Comparison of ENCODE assay signal across 1 cellular context in the genomic region with DNA sequence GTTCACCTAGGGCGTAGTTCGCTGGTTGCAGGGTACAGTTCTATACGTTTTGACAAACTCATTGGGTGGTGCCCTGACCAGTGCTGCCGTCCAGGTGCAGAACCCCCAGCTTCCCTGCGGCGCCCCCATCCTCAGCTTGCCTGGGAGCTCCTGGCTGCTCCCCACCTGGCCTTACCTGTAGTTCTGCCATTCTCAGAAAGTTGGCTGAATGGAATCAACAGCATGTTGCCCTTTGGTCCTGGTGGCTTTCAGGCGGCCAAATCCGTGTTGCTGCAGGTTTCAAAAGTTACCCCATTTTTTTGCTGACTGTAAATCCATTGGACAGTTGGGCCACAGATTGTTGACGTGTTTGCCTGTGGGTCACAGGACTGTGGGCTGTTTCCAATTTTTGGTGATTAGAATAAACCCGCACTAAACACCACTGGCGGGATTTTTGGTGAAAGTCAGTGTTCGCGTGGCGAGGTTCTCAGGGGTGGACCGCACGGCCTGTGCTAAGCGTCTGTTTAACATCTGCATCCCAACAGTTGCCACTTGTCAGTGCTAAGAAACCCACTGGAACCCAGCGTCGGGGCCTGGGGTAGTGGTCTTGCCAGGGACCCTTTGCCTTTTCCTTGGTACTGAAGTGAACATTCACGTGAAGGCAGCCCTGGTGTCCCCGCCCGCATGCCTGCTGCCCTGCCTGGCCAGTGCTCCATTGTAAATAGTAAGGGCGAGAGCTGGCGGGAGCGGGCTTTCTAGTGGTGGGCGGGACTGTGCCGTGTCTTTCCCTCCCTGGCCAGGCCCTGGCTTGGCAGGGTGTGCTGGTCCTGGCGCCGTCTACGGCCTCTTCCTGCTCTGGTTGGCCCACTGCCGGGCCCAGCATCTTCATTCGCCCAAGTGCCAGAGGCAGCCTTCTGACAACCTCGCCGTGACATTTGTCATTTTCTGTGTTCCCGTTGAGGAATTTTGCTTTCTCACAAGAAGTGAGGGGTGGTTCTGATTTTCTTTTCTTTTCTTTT.
TF ChIP-seq lines count a peak whose summit lies in the region.

No MANE protein-coding gene starts in this region.

TF ChIP-seq in HepG2, 621 proteins besides CTCF, POLR2A, EP300 and RAD21 (continued from another document and continues in another):
- TF ChIP-seq, protein P1, sequence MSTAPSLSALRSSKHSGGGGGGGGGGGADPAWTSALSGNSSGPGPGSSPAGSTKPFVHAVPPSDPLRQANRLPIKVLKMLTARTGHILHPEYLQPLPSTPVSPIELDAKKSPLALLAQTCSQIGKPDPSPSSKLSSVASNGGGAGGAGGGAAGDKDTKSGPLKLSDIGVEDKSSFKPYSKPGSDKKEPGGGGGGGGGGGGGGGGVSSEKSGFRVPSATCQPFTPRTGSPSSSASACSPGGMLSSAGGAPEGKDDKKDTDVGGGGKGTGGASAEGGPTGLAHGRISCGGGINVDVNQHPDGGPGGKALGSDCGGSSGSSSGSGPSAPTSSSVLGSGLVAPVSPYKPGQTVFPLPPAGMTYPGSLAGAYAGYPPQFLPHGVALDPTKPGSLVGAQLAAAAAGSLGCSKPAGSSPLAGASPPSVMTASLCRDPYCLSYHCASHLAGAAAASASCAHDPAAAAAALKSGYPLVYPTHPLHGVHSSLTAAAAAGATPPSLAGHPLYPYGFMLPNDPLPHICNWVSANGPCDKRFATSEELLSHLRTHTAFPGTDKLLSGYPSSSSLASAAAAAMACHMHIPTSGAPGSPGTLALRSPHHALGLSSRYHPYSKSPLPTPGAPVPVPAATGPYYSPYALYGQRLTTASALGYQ (CRISPR knock-in tag; IDR thresholded peaks at IDR 0.05), result 0 out of 2 replicates have a peak, but pooled peaks have one; percentile 36
- TF ChIP-seq AHR (CRISPR knock-in tag; IDR thresholded peaks at IDR 0.05) (no peak), GZF1 (CRISPR knock-in tag; IDR thresholded peaks at IDR 0.05) (no peak), SIX1 (CRISPR knock-in tag; IDR thresholded peaks at IDR 0.05; ENCODE audit: borderline replicate concordance) (no peak), ZNF629 (CRISPR knock-in tag; conservative IDR thresholded peaks at IDR 0.05) (no peak; the same call in 1 of the 2 replicates), RNF2 (conservative IDR thresholded peaks at IDR 0.05; ENCODE audit: low read depth) (no peak), HDAC2 (CRISPR knock-in tag; IDR thresholded peaks at IDR 0.05) (peak; percentile 55; the same call in 1 of the 2 replicates), TEAD3 (CRISPR knock-in tag; optimal IDR thresholded peaks at IDR 0.05; ENCODE audit: borderline replicate concordance) (peak; percentile 15), ATF7-NPFF (CRISPR knock-in tag; IDR thresholded peaks at IDR 0.05; ENCODE audit: low read depth) (peak; percentile 34; the same call in 1 of the 2 replicates), ZNF101 (CRISPR knock-in tag; IDR thresholded peaks at IDR 0.05; ENCODE audit: borderline replicate concordance, low read depth) (no peak), SRSF9 (IDR thresholded peaks at IDR 0.05; ENCODE audit: borderline replicate concordance, insufficient read depth, low read depth, low read length, poor library complexity, severe bottlenecking) (no peak), ZIK1 (CRISPR knock-in tag; IDR thresholded peaks at IDR 0.05; ENCODE audit: borderline replicate concordance, low read depth) (no peak), GATAD2A (CRISPR knock-in tag; IDR thresholded peaks at IDR 0.05) (0 out of 2 replicates have a peak, but pooled peaks have one; percentile 30), STAG1 (CRISPR knock-in tag; IDR thresholded peaks at IDR 0.05) (peak; percentile 21; the same call in 1 of the 2 replicates), MLLT10 (CRISPR knock-in tag; IDR thresholded peaks at IDR 0.05) (no peak), RBM22 (optimal IDR thresholded peaks at IDR 0.05; ENCODE audit: low read length) (peak; percentile 47), GPN1 (CRISPR knock-in tag; IDR thresholded peaks at IDR 0.05; ENCODE audit: borderline replicate concordance) (no peak)
- TF ChIP-seq, protein P2, sequence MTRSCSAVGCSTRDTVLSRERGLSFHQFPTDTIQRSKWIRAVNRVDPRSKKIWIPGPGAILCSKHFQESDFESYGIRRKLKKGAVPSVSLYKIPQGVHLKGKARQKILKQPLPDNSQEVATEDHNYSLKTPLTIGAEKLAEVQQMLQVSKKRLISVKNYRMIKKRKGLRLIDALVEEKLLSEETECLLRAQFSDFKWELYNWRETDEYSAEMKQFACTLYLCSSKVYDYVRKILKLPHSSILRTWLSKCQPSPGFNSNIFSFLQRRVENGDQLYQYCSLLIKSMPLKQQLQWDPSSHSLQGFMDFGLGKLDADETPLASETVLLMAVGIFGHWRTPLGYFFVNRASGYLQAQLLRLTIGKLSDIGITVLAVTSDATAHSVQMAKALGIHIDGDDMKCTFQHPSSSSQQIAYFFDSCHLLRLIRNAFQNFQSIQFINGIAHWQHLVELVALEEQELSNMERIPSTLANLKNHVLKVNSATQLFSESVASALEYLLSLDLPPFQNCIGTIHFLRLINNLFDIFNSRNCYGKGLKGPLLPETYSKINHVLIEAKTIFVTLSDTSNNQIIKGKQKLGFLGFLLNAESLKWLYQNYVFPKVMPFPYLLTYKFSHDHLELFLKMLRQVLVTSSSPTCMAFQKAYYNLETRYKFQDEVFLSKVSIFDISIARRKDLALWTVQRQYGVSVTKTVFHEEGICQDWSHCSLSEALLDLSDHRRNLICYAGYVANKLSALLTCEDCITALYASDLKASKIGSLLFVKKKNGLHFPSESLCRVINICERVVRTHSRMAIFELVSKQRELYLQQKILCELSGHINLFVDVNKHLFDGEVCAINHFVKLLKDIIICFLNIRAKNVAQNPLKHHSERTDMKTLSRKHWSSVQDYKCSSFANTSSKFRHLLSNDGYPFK (CRISPR knock-in tag; IDR thresholded peaks at IDR 0.05; ENCODE audit: borderline replicate concordance), result no peak
- TF ChIP-seq, protein P3, sequence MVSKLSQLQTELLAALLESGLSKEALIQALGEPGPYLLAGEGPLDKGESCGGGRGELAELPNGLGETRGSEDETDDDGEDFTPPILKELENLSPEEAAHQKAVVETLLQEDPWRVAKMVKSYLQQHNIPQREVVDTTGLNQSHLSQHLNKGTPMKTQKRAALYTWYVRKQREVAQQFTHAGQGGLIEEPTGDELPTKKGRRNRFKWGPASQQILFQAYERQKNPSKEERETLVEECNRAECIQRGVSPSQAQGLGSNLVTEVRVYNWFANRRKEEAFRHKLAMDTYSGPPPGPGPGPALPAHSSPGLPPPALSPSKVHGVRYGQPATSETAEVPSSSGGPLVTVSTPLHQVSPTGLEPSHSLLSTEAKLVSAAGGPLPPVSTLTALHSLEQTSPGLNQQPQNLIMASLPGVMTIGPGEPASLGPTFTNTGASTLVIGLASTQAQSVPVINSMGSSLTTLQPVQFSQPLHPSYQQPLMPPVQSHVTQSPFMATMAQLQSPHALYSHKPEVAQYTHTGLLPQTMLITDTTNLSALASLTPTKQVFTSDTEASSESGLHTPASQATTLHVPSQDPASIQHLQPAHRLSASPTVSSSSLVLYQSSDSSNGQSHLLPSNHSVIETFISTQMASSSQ (IDR thresholded peaks at IDR 0.05; ENCODE audit: low read depth), result no peak
- TF ChIP-seq, protein P3 (CRISPR knock-in tag; IDR thresholded peaks at IDR 0.05; ENCODE audit: borderline replicate concordance), result no peak
- TF ChIP-seq, protein P4, sequence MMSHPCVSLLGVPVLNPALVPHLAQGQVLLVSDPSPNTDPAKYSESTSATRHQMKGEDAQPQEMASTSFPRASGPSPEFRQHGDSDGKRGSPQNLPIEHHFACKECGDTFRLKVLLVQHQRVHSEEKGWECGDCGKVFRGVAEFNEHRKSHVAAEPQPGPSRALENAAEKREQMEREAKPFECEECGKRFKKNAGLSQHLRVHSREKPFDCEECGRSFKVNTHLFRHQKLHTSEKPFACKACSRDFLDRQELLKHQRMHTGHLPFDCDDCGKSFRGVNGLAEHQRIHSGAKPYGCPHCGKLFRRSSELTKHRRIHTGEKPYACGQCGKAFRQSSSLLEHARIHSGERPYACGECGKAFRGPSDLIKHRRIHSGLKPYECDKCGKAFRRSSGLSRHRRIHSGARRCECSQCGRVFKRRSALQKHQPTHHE (CRISPR knock-in tag; IDR thresholded peaks at IDR 0.05; ENCODE audit: borderline replicate concordance), result no peak
- TF ChIP-seq, protein P5, sequence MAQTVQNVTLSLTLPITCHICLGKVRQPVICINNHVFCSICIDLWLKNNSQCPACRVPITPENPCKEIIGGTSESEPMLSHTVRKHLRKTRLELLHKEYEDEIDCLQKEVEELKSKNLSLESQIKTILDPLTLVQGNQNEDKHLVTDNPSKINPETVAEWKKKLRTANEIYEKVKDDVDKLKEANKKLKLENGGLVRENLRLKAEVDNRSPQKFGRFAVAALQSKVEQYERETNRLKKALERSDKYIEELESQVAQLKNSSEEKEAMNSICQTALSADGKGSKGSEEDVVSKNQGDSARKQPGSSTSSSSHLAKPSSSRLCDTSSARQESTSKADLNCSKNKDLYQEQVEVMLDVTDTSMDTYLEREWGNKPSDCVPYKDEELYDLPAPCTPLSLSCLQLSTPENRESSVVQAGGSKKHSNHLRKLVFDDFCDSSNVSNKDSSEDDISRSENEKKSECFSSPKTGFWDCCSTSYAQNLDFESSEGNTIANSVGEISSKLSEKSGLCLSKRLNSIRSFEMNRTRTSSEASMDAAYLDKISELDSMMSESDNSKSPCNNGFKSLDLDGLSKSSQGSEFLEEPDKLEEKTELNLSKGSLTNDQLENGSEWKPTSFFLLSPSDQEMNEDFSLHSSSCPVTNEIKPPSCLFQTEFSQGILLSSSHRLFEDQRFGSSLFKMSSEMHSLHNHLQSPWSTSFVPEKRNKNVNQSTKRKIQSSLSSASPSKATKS (CRISPR knock-in tag; IDR thresholded peaks at IDR 0.05), result no peak
- TF ChIP-seq, protein P6, sequence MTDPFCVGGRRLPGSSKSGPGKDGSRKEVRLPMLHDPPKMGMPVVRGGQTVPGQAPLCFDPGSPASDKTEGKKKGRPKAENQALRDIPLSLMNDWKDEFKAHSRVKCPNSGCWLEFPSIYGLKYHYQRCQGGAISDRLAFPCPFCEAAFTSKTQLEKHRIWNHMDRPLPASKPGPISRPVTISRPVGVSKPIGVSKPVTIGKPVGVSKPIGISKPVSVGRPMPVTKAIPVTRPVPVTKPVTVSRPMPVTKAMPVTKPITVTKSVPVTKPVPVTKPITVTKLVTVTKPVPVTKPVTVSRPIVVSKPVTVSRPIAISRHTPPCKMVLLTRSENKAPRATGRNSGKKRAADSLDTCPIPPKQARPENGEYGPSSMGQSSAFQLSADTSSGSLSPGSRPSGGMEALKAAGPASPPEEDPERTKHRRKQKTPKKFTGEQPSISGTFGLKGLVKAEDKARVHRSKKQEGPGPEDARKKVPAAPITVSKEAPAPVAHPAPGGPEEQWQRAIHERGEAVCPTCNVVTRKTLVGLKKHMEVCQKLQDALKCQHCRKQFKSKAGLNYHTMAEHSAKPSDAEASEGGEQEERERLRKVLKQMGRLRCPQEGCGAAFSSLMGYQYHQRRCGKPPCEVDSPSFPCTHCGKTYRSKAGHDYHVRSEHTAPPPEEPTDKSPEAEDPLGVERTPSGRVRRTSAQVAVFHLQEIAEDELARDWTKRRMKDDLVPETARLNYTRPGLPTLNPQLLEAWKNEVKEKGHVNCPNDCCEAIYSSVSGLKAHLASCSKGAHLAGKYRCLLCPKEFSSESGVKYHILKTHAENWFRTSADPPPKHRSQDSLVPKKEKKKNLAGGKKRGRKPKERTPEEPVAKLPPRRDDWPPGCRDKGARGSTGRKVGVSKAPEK (CRISPR knock-in tag; IDR thresholded peaks at IDR 0.05; ENCODE audit: borderline replicate concordance), result no peak
- TF ChIP-seq, protein P7, sequence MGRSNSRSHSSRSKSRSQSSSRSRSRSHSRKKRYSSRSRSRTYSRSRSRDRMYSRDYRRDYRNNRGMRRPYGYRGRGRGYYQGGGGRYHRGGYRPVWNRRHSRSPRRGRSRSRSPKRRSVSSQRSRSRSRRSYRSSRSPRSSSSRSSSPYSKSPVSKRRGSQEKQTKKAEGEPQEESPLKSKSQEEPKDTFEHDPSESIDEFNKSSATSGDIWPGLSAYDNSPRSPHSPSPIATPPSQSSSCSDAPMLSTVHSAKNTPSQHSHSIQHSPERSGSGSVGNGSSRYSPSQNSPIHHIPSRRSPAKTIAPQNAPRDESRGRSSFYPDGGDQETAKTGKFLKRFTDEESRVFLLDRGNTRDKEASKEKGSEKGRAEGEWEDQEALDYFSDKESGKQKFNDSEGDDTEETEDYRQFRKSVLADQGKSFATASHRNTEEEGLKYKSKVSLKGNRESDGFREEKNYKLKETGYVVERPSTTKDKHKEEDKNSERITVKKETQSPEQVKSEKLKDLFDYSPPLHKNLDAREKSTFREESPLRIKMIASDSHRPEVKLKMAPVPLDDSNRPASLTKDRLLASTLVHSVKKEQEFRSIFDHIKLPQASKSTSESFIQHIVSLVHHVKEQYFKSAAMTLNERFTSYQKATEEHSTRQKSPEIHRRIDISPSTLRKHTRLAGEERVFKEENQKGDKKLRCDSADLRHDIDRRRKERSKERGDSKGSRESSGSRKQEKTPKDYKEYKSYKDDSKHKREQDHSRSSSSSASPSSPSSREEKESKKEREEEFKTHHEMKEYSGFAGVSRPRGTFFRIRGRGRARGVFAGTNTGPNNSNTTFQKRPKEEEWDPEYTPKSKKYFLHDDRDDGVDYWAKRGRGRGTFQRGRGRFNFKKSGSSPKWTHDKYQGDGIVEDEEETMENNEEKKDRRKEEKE (IDR thresholded peaks at IDR 0.05), result no peak
- TF ChIP-seq, protein P8, sequence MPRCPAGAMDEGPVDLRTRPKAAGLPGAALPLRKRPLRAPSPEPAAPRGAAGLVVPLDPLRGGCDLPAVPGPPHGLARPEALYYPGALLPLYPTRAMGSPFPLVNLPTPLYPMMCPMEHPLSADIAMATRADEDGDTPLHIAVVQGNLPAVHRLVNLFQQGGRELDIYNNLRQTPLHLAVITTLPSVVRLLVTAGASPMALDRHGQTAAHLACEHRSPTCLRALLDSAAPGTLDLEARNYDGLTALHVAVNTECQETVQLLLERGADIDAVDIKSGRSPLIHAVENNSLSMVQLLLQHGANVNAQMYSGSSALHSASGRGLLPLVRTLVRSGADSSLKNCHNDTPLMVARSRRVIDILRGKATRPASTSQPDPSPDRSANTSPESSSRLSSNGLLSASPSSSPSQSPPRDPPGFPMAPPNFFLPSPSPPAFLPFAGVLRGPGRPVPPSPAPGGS (CRISPR knock-in tag; IDR thresholded peaks at IDR 0.05), result no peak
- TF ChIP-seq, protein P9, sequence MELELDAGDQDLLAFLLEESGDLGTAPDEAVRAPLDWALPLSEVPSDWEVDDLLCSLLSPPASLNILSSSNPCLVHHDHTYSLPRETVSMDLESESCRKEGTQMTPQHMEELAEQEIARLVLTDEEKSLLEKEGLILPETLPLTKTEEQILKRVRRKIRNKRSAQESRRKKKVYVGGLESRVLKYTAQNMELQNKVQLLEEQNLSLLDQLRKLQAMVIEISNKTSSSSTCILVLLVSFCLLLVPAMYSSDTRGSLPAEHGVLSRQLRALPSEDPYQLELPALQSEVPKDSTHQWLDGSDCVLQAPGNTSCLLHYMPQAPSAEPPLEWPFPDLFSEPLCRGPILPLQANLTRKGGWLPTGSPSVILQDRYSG (CRISPR knock-in tag; IDR thresholded peaks at IDR 0.05), result no peak
